Comparison of ENCODE assay signal across 11 cellular contexts in the genomic region with DNA sequence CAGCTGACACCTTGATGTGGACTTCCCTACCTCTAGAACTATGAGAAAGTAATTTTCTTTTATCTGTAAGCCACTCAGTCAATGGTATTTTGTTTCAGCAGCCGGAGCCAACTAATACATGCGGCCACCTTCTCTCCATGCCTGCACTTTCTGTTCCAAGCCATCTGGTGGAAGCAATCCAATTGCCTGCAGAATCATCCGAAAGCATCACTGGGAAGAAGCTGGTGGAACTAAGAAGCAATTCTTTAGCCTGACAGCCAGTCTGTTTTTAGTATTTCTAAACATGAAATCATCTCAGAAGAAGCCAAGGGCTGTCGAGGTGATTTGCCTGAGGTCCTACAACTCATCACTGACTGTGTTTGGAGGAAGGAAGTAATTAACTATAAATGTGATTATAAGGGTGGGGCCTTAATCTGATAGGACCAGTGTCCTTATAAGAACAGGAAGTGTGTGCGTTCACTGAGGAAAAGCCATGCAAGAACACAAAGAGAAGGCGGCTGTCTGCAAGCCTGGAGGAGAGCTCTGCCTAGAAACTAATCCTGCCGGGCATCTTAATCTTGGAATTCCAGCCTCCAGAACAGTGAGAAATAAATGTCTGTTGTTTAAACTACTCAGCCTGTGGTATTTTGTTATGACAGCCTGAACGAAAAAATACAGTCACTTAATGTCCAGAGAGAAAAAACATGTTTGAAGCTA. TPM values are rescaled to one million over a fixed set of nuclear protein-coding genes. Genes with fewer than 3 reads are reported as not detected.
DNase-seq lines count a peak whose midpoint lies in the region; TF ChIP-seq lines count a peak whose summit lies in the region.
"Had no signal": no experiment of that assay in that cellular context is flagged by ENCODE, and none has a peak within 500 bp of the region (broad histone marks: within the 10 kb centered on the region; RNA-seq: fewer than 3 reads in every experiment).

No MANE protein-coding gene starts in this region.

- H3K27me3 ChIP-seq in adipocyte (replicated peaks; ENCODE audit: control insufficient read depth, insufficient read depth, low read length), result no peaks in the 10 kb centered on the region
- H3K27me3 ChIP-seq in BE2C, result no peaks in the 10 kb centered on the region

- DNase-seq in A172 (ENCODE audit: low spot score), result peak; percentile 71
- peak; percentile 68 for DNase-seq in GM04504 (ENCODE audit: low read depth)
- peak; percentile 62 for DNase-seq in adipocyte (ENCODE audit: low read depth)
- DNase-seq in foreskin fibroblast, result peak; percentile 69 to 87
- no peak for DNase-seq in HPDE6-E6E7 (ENCODE audit: extremely low spot score)
- no peak for DNase-seq in MV-4-11 (lab: John Stamatoyannopoulos, UW)
- DNase-seq in BE2C, result no peak
- no peak for DNase-seq in SW 1271 (lab: John Stamatoyannopoulos, UW)

- H3K9me3 ChIP-seq in adipocyte (ENCODE audit: control insufficient read depth, low read length) (no peaks in the 10 kb centered on the region), BE2C (no peaks in the 10 kb centered on the region)

- H3K4me1 ChIP-seq in adipocyte (ENCODE audit: control insufficient read depth, insufficient read depth, low read length) (no peaks in the 10 kb centered on the region), BE2C (no peaks in the 10 kb centered on the region)

- H3K9ac ChIP-seq in adipocyte (ENCODE audit: low read length), result no peak overlapping the region

- H3K36me3 ChIP-seq in adipocyte (ENCODE audit: control insufficient read depth, insufficient read depth, low read length, severe bottlenecking), result no peaks in the 10 kb centered on the region
- no peaks in the 10 kb centered on the region for H3K36me3 ChIP-seq in BE2C

- TF ChIP-seq CTCF in foreskin fibroblast (IDR thresholded peaks at IDR 0.05; ENCODE audit: low read depth, low read length) (peak; percentile 11), BE2C (IDR thresholded peaks at IDR 0.05; ENCODE audit: low read depth, low read length) (no peak)

- H3K4me3 ChIP-seq in adipocyte (ENCODE audit: low read length), result no peak overlapping the region
- H3K4me3 ChIP-seq in foreskin fibroblast (ENCODE audit: low read depth in 1 of 2, low read length in 2 of 2), result peak overlapping the region in 1 of 2 donors; percentile 20
- H3K4me3 ChIP-seq in BE2C (ENCODE audit: low read depth, low read length), result no peak overlapping the region
- H3K4me3 ChIP-seq: coronary artery had no signal

RNA-seq across cellular contexts. Expression of a gene that starts 49.1 kb away (rescaled TPM):
- total RNA-seq in A172 (2014; rRNA removed; shearing (Covaris generic)), result 0.43 and 1.2 TPM in 2 replicates
- 0.43 TPM for polyA plus RNA-seq in BE2C (2012; ENCODE audit: insufficient read depth, insufficient read length, low read depth)
- total RNA-seq: activated T-helper 17 cell treated with anti-CD3 and anti-CD28 coated beads, Interleukin-2, amount 50 U/mL, for 72 hours; mononuclear cell had no signal

Comparison
In these comparisons a context has a peak if more than half of its experiments do, and no peak if none do; other contexts are left out.
1. DNase-seq: peak in A172 (single experiment), GM04504 (single experiment), adipocyte (single experiment) and foreskin fibroblast (2 of 2); none in HPDE6-E6E7 (single experiment), MV-4-11 (single experiment), BE2C (single experiment) and SW 1271 (0 of 2).